Comparison of ENCODE assay signal across 14 cellular contexts in genomic region chr18:45793295-45793965, GRCh38. TPM values are rescaled to one million over a fixed set of nuclear protein-coding genes. Genes with fewer than 3 reads are reported as not detected.
A peak's percentile ranks its signal among the peaks of the same experiment; 100 is the strongest.
DNase-seq lines count a peak whose midpoint lies in the region; ATAC-seq, FAIRE-seq and TF ChIP-seq lines count a peak whose summit lies in the region.
"Had no signal": no experiment of that assay in that cellular context is flagged by ENCODE, and none has a peak within 500 bp of the region (broad histone marks: within the 10 kb centered on the region; RNA-seq: fewer than 3 reads in every experiment).

No MANE protein-coding gene starts in this region.

- no peak for FAIRE-seq in urothelium cell line (lab: Jason Lieb, UNC)
- FAIRE-seq: colon had no signal

- no peaks in the 10 kb centered on the region for H3K36me3 Mint-ChIP-seq in activated CD4-positive, alpha-beta memory T cell treated with anti-CD3 and anti-CD28 coated beads for 36 hours

- no peaks in the 10 kb centered on the region for H3K36me3 ChIP-seq in RWPE2 (ENCODE audit: low read depth)
- H3K36me3 ChIP-seq: left ventricle myocardium inferior, stomach had no signal

- H3K4me3 Mint-ChIP-seq in activated CD4-positive, alpha-beta memory T cell treated with anti-CD3 and anti-CD28 coated beads for 36 hours, result no peak overlapping the region

- TF ChIP-seq CTCF in RWPE2 (IDR thresholded peaks at IDR 0.05; ENCODE audit: poor library complexity, severe bottlenecking) (no peak), GM20000 (IDR thresholded peaks at IDR 0.05; ENCODE audit: extremely low read depth, missing control alignments) (no peak)

- peak overlapping the region; percentile 94 for H3K27ac ChIP-seq in RWPE2 (ENCODE audit: poor library complexity, severe bottlenecking)
- H3K27ac ChIP-seq: left ventricle myocardium inferior, stomach had no signal

- H3K4me1 Mint-ChIP-seq in activated CD4-positive, alpha-beta memory T cell treated with anti-CD3 and anti-CD28 coated beads for 36 hours (ENCODE audit: low read depth), result peaks cover 2% of the 10 kb centered on the region

- intact Hi-C loops in activated CD4-positive, alpha-beta memory T cell treated with anti-CD3 and anti-CD28 coated beads for 36 hours (cut with micrococcal nuclease), result no loop called here

- H3K9me3 Mint-ChIP-seq in activated CD4-positive, alpha-beta memory T cell treated with anti-CD3 and anti-CD28 coated beads for 36 hours, result peaks cover 8% of the 10 kb centered on the region

- H3K4me3 ChIP-seq in RWPE2 (ENCODE audit: severe bottlenecking), result no peak overlapping the region
- H3K4me3 ChIP-seq: left ventricle myocardium inferior, skin epidermis, stomach had no signal

- H3K4me1 ChIP-seq in RWPE2 (ENCODE audit: insufficient read depth, poor library complexity, severe bottlenecking), result peaks cover 16% of the 10 kb centered on the region
- H3K4me1 ChIP-seq: left ventricle myocardium inferior, stomach had no signal

- peak; percentile 98 for ATAC-seq in RWPE2 (ENCODE audit: low read depth)
- ATAC-seq: Right ventricle myocardium inferior had no signal

- H3K9me3 ChIP-seq in RWPE2 (ENCODE audit: severe bottlenecking), result no peaks in the 10 kb centered on the region

- H3K27me3 ChIP-seq in RWPE2 (ENCODE audit: insufficient read depth, poor library complexity, severe bottlenecking), result no peaks in the 10 kb centered on the region
- H3K27me3 ChIP-seq: stomach had no signal

- no peak overlapping the region for H3K27ac Mint-ChIP-seq in activated CD4-positive, alpha-beta memory T cell treated with anti-CD3 and anti-CD28 coated beads for 36 hours
- H3K27ac Mint-ChIP-seq: IgD-negative memory B cell had no signal

- DNase-seq in SIG-M5 treated with dmso at 0.1 percent for 504 hours (lab: John Stamatoyannopoulos, UW; ENCODE audit: unreplicated experiment), result peak; percentile 63
- no peak for DNase-seq in SIG-M5 (lab: John Stamatoyannopoulos, UW)
- peak; percentile 92 for DNase-seq in RWPE2 (ENCODE audit: low spot score)
- peak; percentile 91 for DNase-seq in fibroblast of gingiva (ENCODE audit: low read depth)
- DNase-seq in urothelium cell line (ENCODE audit: low spot score), result peak; percentile 50
- DNase-seq in activated CD4-positive, alpha-beta memory T cell treated with anti-CD3 and anti-CD28 coated beads for 36 hours, result no peak
- no peak for DNase-seq in GM20000 (ENCODE audit: low spot score)
- no peak for DNase-seq in SKM-1 (lab: John Stamatoyannopoulos, UW; ENCODE audit: unreplicated experiment)
- DNase-seq: left ventricle myocardium inferior, stomach had no signal

- no peaks in the 10 kb centered on the region for H3K27me3 Mint-ChIP-seq in activated CD4-positive, alpha-beta memory T cell treated with anti-CD3 and anti-CD28 coated beads for 36 hours
- H3K27me3 Mint-ChIP-seq: IgD-negative memory B cell had no signal

- POLR2A ChIA-PET in activated CD4-positive, alpha-beta memory T cell treated with anti-CD3 and anti-CD28 coated beads for 36 hours (lab: Charles Lee), result no interaction called here

- CTCF ChIA-PET in activated CD4-positive, alpha-beta memory T cell treated with anti-CD3 and anti-CD28 coated beads for 36 hours (lab: Charles Lee), result no interaction called here

RNA-seq across cellular contexts. Expression of gene SIGLEC15, which starts 32.0 kb away (rescaled TPM):
- not detected for total RNA-seq in activated CD4-positive, alpha-beta memory T cell treated with anti-CD3 and anti-CD28 coated beads for 36 hours
- total RNA-seq: Right ventricle myocardium inferior had no signal

Comparison
In these comparisons a context has a peak if more than half of its experiments do, and no peak if none do; other contexts are left out.
1. DNase-seq: peak in SIG-M5 treated with dmso at 0.1 percent for 504 hours (single experiment), RWPE2 (single experiment), fibroblast of gingiva (single experiment) and urothelium cell line (single experiment); none in SIG-M5 (single experiment), activated CD4-positive, alpha-beta memory T cell treated with anti-CD3 and anti-CD28 coated beads for 36 hours (single experiment), GM20000 (single experiment) and SKM-1 (single experiment).